In the genomic region with DNA sequence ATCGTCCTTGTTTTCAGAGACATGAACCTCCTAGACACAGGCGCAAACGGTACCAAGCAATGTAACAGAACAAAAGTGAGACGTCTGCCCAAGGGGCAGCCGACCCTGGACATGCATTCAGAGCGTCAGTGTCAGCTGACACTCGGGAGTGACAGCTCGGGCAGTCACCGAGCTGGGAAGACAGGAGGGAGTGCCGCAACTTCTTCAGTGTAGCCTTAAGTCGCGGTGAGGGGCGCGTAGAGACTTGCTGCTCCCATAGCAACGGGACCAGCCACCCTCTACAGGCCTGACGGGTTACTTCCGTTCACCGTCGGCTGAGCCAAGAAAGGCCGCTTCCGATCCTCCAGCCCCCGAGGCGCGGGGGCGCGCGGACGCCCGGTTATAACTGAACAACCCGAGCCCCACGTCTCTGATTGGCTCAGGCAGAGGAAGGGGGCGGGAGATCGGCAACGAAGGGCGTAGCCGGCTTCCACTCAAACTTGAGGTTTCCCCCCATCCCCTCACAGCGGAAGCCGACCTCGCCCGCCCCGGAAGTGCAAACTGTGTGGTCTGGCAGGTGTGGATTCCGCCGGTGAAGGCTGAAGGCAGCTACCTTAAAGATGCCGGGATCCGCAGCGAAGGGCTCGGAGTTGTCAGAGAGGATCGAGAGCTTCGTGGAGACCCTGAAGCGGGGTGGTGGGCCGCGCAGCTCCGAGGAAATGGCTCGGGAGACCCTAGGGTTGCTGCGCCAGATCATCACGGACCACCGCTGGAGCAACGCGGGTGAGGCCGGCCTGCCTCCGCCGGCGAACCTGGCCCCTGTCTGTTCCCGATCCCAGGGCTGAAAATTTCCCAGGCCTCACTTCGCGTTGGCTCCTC, we compare ENCODE assay signal across 8 cellular contexts. TPM values are rescaled to one million over a fixed set of nuclear protein-coding genes. Genes with fewer than 3 reads are reported as not detected.
DNase-seq lines count a peak whose midpoint lies in the region; ATAC-seq and TF ChIP-seq lines count a peak whose summit lies in the region.

Gene EIF2B2, plus strand, starts transcription at position 530 of the 858 bp plus-strand sequence. Its CDS starts 70 bp downstream, at position 600.

- intact Hi-C loops in breast epithelium (cut with DNase I; ENCODE audit: low total_unique reads), result no loop called here

- peaks cover 24% of the 10 kb centered on the region for H3K79me2 ChIP-seq in ACC112 (ENCODE audit: control insufficient read depth, insufficient read depth, low read length, unreplicated experiment)

- H3K4me1 ChIP-seq in ACC112 (ENCODE audit: control insufficient read depth, insufficient read depth, low read length, unreplicated experiment) (peaks cover 14% of the 10 kb centered on the region), breast epithelium (no peaks in the 10 kb centered on the region)

- DNase-seq in NCI-H2196 treated with DMSO at 0.1 percent for 48 hours (lab: John Stamatoyannopoulos, UW; ENCODE audit: unreplicated experiment) (peak; percentile 99), breast epithelium (ENCODE audit: low spot score in 2 of 2) (peak; percentile 98)

- H3K4me3 ChIP-seq in ACC112 (ENCODE audit: low read depth, low read length) (peak within 1 kb of the TSS; percentile 97), breast epithelium (peak within 1 kb of the TSS; percentile 83 to 93 (median 87)), iPS-18c (ENCODE audit: insufficient read depth, low read depth, low read length) (peak within 1 kb of the TSS; percentile 98), skin epidermis (peak within 1 kb of the TSS; percentile 71 to 95 (median 88))

- H3K36me3 ChIP-seq in ACC112 (ENCODE audit: insufficient read depth, low read length), result peaks cover 20% of the 10 kb centered on the region
- no peaks in the 10 kb centered on the region for H3K36me3 ChIP-seq in breast epithelium

- no peak for TF ChIP-seq CTCF in VCaP (conservative IDR thresholded peaks at IDR 0.05)
- TF ChIP-seq CTCF in breast epithelium (IDR thresholded peaks at IDR 0.05), result peak; percentile 27 to 45 (median 32)

- peak within 1 kb of the TSS; percentile 45 for H3K27ac ChIP-seq in ACC112 (ENCODE audit: low read depth, low read length)
- H3K27ac ChIP-seq in VCaP, result peak within 1 kb of the TSS; percentile 75
- peak within 1 kb of the TSS; percentile 89 to 97 for H3K27ac ChIP-seq in breast epithelium
- peak within 1 kb of the TSS; percentile 66 to 94 (median 88) for H3K27ac ChIP-seq in skin epidermis

- no peaks in the 10 kb centered on the region for H3K27me3 ChIP-seq in ACC112 (ENCODE audit: insufficient read depth, low read length)
- H3K27me3 ChIP-seq in breast epithelium, result no peaks in the 10 kb centered on the region

- H2AFZ ChIP-seq in ACC112 (ENCODE audit: low read length, unreplicated experiment), result peak within 1 kb of the TSS; percentile 89

- H3K9me3 ChIP-seq in breast epithelium, result no peaks in the 10 kb centered on the region
- no peaks in the 10 kb centered on the region for H3K9me3 ChIP-seq in iPS-18c (ENCODE audit: control insufficient read depth, insufficient read depth, low read length)

- ATAC-seq in GM18870 (IDR thresholded peaks at IDR 0.05; ENCODE audit: unreplicated experiment), result peak; percentile 89
- ATAC-seq in HG03135 (IDR thresholded peaks at IDR 0.05; ENCODE audit: unreplicated experiment), result peak; percentile 98

- TF ChIP-seq POLR2A in breast epithelium (IDR thresholded peaks at IDR 0.05), result no peak

RNA-seq across cellular contexts. Expression of gene EIF2B2, which starts in this region (rescaled TPM):
- 10 to 100 TPM; 31.8 to 40.3 (median 36.0) TPM for total RNA-seq in breast epithelium

Comparison
In these comparisons a context has a peak if more than half of its experiments do, and no peak if none do; other contexts are left out.
1. Peak in every context shown above with its lines: DNase-seq, ATAC-seq, H3K4me3 ChIP-seq and H3K27ac ChIP-seq.